In the genomic region with DNA sequence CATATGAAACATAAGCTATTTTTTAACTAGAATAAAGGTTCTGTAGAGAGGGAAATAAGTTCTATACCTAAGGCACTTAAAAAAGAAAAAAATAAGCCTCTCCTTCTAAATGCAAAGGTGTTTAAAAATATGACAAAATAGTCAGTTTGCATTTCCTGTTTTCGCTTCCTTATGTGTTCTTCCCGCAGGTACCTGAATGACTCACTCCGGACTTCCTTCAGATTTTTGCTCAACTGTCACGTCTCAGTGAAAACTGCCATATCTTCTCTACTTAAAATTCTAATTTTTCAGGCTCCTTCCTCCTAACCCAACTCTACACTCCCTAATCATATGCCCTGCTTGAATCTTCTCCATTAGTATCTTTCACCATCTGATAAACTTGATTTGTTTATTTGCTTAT, we compare ENCODE assay signal across 14 cellular contexts.
DNase-seq lines count a peak whose midpoint lies in the region; ATAC-seq and TF ChIP-seq lines count a peak whose summit lies in the region.
"Had no signal": no experiment of that assay in that cellular context is flagged by ENCODE, and none has a peak within 500 bp of the region (broad histone marks: within the 10 kb centered on the region; RNA-seq: fewer than 3 reads in every experiment).

No MANE protein-coding gene starts in this region.

- H3K4me3 ChIP-seq in left ventricle myocardium inferior (no peak overlapping the region), uterus (no peak overlapping the region)

- H3K27ac Mint-ChIP-seq in activated CD8-positive, alpha-beta memory T cell treated with anti-CD3 and anti-CD28 coated beads, Interleukin-2, amount 10 ng/mL, durations not matched to agents 7 days and 5 days: no peak overlapping the region

- DNase-seq in left ventricle myocardium inferior (no peak), NOMO-1 treated with dmso at 0.1 percent for 144 hours (lab: John Stamatoyannopoulos, UW; ENCODE audit: unreplicated experiment) (no peak), uterus (no peak)
- DNase-seq in activated CD8-positive, alpha-beta memory T cell treated with anti-CD3 and anti-CD28 coated beads, Interleukin-2, amount 10 ng/mL, durations not matched to agents 7 days and 5 days: no peak
- DNase-seq: activated CD4-positive, alpha-beta T cell treated with anti-CD3 and anti-CD28 coated beads for 4 hours; activated naive CD4-positive, alpha-beta T cell treated with Interleukin-2 at 50 U/mL for 16 hours; HCEC 1CT; left cardiac atrium had no signal

- CTCF ChIA-PET in activated CD8-positive, alpha-beta memory T cell treated with anti-CD3 and anti-CD28 coated beads, Interleukin-2, amount 10 ng/mL, durations not matched to agents 7 days and 5 days (lab: Charles Lee): no interaction called here

- no peaks in the 10 kb centered on the region for H3K36me3 Mint-ChIP-seq in activated CD8-positive, alpha-beta memory T cell treated with anti-CD3 and anti-CD28 coated beads, Interleukin-2, amount 10 ng/mL, durations not matched to agents 7 days and 5 days

- no peaks in the 10 kb centered on the region for H3K4me1 ChIP-seq in left ventricle myocardium inferior
- H3K4me1 ChIP-seq in uterus: no peaks in the 10 kb centered on the region
- H3K4me1 ChIP-seq: foreskin keratinocyte had no signal

- no peaks in the 10 kb centered on the region for H3K27me3 ChIP-seq in left ventricle myocardium inferior (ENCODE audit: low read depth)
- H3K27me3 ChIP-seq in uterus: no peaks in the 10 kb centered on the region
- H3K27me3 ChIP-seq: foreskin keratinocyte, neutrophil had no signal

- H3K36me3 ChIP-seq in left ventricle myocardium inferior: no peaks in the 10 kb centered on the region
- no peaks in the 10 kb centered on the region for H3K36me3 ChIP-seq in uterus
- H3K36me3 ChIP-seq: neutrophil had no signal

- intact Hi-C loops in left ventricle myocardium inferior (cut with micrococcal nuclease) (no loop called here), uterus (cut with DNase I; ENCODE audit: low total_unique reads) (no loop called here)

- ATAC-seq in GM18499 (IDR thresholded peaks at IDR 0.05; ENCODE audit: insufficient read depth, unreplicated experiment) (peak; percentile 98), GM19468 (IDR thresholded peaks at IDR 0.05; ENCODE audit: extremely low read depth, unreplicated experiment) (peak; percentile 52), HG02885 (IDR thresholded peaks at IDR 0.05; ENCODE audit: poor library complexity, unreplicated experiment) (peak; percentile 99), HG03575 (IDR thresholded peaks at IDR 0.05; ENCODE audit: extremely low read depth, insufficient number of reproducible peaks, low FRiP score, unreplicated experiment) (peak; percentile 97)
- ATAC-seq in activated CD8-positive, alpha-beta memory T cell treated with anti-CD3 and anti-CD28 coated beads, Interleukin-2, amount 10 ng/mL, durations not matched to agents 7 days and 5 days: no peak
- ATAC-seq: foreskin keratinocyte, left cardiac atrium had no signal

- H3K27ac ChIP-seq in left ventricle myocardium inferior (replicated peaks): no peak overlapping the region
- H3K27ac ChIP-seq in uterus: no peak overlapping the region
- H3K27ac ChIP-seq: foreskin keratinocyte, neutrophil had no signal

- H3K4me3 Mint-ChIP-seq in activated CD8-positive, alpha-beta memory T cell treated with anti-CD3 and anti-CD28 coated beads, Interleukin-2, amount 10 ng/mL, durations not matched to agents 7 days and 5 days: no peak overlapping the region

- TF ChIP-seq CTCF in left ventricle myocardium inferior (IDR thresholded peaks at IDR 0.05; ENCODE audit: borderline replicate concordance) (no peak), uterus (IDR thresholded peaks at IDR 0.05) (no peak)

- H3K27me3 Mint-ChIP-seq in activated CD8-positive, alpha-beta memory T cell treated with anti-CD3 and anti-CD28 coated beads, Interleukin-2, amount 10 ng/mL, durations not matched to agents 7 days and 5 days: no peaks in the 10 kb centered on the region

- H3K9me3 Mint-ChIP-seq in activated CD8-positive, alpha-beta memory T cell treated with anti-CD3 and anti-CD28 coated beads, Interleukin-2, amount 10 ng/mL, durations not matched to agents 7 days and 5 days (ENCODE audit: low read depth): peaks cover 3% of the 10 kb centered on the region

- peaks cover 1% of the 10 kb centered on the region for H3K4me1 Mint-ChIP-seq in activated CD8-positive, alpha-beta memory T cell treated with anti-CD3 and anti-CD28 coated beads, Interleukin-2, amount 10 ng/mL, durations not matched to agents 7 days and 5 days

- TF ChIP-seq POLR2A in uterus (IDR thresholded peaks at IDR 0.05): no peak

- H3K9me3 ChIP-seq in left ventricle myocardium inferior (replicated peaks) (no peaks in the 10 kb centered on the region), uterus (no peaks in the 10 kb centered on the region)
- H3K9me3 ChIP-seq: neutrophil had no signal
